Comparison of ENCODE assay signal across 1 cellular context in the genomic region with DNA sequence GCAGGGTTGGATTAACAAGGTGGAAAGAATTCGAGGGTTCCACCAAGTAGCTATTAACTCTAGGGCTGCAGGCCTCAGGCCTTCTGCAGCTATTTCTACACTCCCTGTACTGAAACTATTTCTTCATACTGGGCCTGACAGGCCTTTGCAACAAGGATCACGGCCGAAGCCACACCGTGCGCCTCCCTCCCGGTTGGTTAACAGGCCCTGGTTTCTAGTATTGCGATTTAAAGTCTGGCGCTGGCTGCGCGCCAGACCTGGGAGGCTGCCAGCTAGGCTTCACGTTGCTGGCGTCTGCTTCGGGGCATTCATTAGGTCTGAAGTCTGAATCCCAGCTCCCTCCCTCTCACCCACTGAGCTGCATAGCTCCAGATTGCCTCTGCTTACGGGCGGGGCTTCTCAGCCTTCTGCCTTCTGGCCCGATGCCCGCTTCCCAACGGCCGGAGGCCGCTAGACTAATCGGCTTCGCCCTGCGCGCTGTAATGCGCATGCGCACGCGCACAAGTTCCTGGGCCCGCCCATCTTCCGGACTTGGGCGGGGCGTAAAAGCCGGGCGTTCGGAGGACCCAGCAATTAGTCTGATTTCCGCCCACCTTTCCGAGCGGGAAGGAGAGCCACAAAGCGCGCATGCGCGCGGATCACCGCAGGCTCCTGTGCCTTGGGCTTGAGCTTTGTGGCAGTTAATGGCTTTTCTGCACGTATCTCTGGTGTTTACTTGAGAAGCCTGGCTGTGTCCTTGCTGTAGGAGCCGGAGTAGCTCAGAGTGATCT.
TF ChIP-seq lines count a peak whose summit lies in the region.

No MANE protein-coding gene starts in this region.

TF ChIP-seq in HepG2, 621 proteins besides CTCF, POLR2A, EP300 and RAD21 (continues in another document):
- peak; percentile 97 for TF ChIP-seq RBFOX2 (IDR thresholded peaks at IDR 0.05; ENCODE audit: low read depth, low read length)
- TF ChIP-seq MLLT10 (CRISPR knock-in tag; IDR thresholded peaks at IDR 0.05): 0 out of 2 replicates have a peak, but pooled peaks have one; percentile 73
- peak; percentile 75 for TF ChIP-seq HOXA5 (CRISPR knock-in tag; IDR thresholded peaks at IDR 0.05)
- TF ChIP-seq TEAD3 (CRISPR knock-in tag; optimal IDR thresholded peaks at IDR 0.05; ENCODE audit: borderline replicate concordance): peak; percentile 24
- peak; percentile 99 for TF ChIP-seq ZNF343 (CRISPR knock-in tag; IDR thresholded peaks at IDR 0.05)
- TF ChIP-seq CEBPB (IDR thresholded peaks at IDR 0.05; ENCODE audit: borderline replicate concordance, low read depth, low read length): peak; percentile 49; the same call in 1 of the 2 replicates
- 0 out of 2 replicates have a peak, but pooled peaks have one; percentile 17 for TF ChIP-seq RFX5 (IDR thresholded peaks at IDR 0.05; ENCODE audit: low read depth, low read length)
- TF ChIP-seq, protein P1, sequence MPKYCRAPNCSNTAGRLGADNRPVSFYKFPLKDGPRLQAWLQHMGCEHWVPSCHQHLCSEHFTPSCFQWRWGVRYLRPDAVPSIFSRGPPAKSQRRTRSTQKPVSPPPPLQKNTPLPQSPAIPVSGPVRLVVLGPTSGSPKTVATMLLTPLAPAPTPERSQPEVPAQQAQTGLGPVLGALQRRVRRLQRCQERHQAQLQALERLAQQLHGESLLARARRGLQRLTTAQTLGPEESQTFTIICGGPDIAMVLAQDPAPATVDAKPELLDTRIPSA (CRISPR knock-in tag; IDR thresholded peaks at IDR 0.05; ENCODE audit: borderline replicate concordance): 0 out of 2 replicates have a peak, but pooled peaks have one; percentile 67
- peak; percentile 63; the same call in 1 of the 2 replicates for TF ChIP-seq ZSCAN12 (CRISPR knock-in tag; IDR thresholded peaks at IDR 0.05)
- peak; percentile 87; the same call in 1 of the 2 replicates for TF ChIP-seq REPIN1 (CRISPR knock-in tag; IDR thresholded peaks at IDR 0.05; ENCODE audit: borderline replicate concordance, low read depth)
- TF ChIP-seq ZNF761 (CRISPR knock-in tag; conservative IDR thresholded peaks at IDR 0.05): peak; percentile 91
- TF ChIP-seq ZMYM2 (CRISPR knock-in tag; IDR thresholded peaks at IDR 0.05): 0 out of 2 replicates have a peak, but pooled peaks have one; percentile 52
- TF ChIP-seq, protein P2, sequence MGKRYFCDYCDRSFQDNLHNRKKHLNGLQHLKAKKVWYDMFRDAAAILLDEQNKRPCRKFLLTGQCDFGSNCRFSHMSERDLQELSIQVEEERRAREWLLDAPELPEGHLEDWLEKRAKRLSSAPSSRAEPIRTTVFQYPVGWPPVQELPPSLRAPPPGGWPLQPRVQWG (CRISPR knock-in tag; IDR thresholded peaks at IDR 0.05; ENCODE audit: borderline replicate concordance, low read depth): no peak
- TF ChIP-seq ZNF577 (CRISPR knock-in tag; IDR thresholded peaks at IDR 0.05; ENCODE audit: borderline replicate concordance, low read depth): peak; percentile 57; the same call in 1 of the 2 replicates
- TF ChIP-seq ZNF329 (CRISPR knock-in tag; IDR thresholded peaks at IDR 0.05; ENCODE audit: low read depth): no peak
- TF ChIP-seq NFE2L2 (IDR thresholded peaks at IDR 0.05; ENCODE audit: low read length): no peak
- TF ChIP-seq ZNF792 (CRISPR knock-in tag; IDR thresholded peaks at IDR 0.05): peak; percentile 39; the same call in 1 of the 2 replicates
- TF ChIP-seq CEBPG (CRISPR knock-in tag; IDR thresholded peaks at IDR 0.05): peak; percentile 6; the same call in 1 of the 2 replicates
- peak; percentile 9; the same call in 1 of the 2 replicates for TF ChIP-seq ZNF629 (CRISPR knock-in tag; conservative IDR thresholded peaks at IDR 0.05)
- no peak for TF ChIP-seq CBFB (CRISPR knock-in tag; IDR thresholded peaks at IDR 0.05)
- TF ChIP-seq, protein P3, sequence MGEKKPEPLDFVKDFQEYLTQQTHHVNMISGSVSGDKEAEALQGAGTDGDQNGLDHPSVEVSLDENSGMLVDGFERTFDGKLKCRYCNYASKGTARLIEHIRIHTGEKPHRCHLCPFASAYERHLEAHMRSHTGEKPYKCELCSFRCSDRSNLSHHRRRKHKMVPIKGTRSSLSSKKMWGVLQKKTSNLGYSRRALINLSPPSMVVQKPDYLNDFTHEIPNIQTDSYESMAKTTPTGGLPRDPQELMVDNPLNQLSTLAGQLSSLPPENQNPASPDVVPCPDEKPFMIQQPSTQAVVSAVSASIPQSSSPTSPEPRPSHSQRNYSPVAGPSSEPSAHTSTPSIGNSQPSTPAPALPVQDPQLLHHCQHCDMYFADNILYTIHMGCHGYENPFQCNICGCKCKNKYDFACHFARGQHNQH (CRISPR knock-in tag; IDR thresholded peaks at IDR 0.05): peak; percentile 84
- TF ChIP-seq ZNF263 (CRISPR knock-in tag; IDR thresholded peaks at IDR 0.05): no peak
- TF ChIP-seq ZNF564 (CRISPR knock-in tag; IDR thresholded peaks at IDR 0.05): 0 out of 2 replicates have a peak, but pooled peaks have one; percentile 47
- TF ChIP-seq ZC3H13 (CRISPR knock-in tag; IDR thresholded peaks at IDR 0.05): peak; percentile 71
- TF ChIP-seq TBX2 (CRISPR knock-in tag; IDR thresholded peaks at IDR 0.05; ENCODE audit: borderline replicate concordance): peak; percentile 44; the same call in 1 of the 2 replicates
- peak; percentile 51; the same call in 1 of the 2 replicates for TF ChIP-seq MIER2 (CRISPR knock-in tag; IDR thresholded peaks at IDR 0.05)
- peak; percentile 53 for TF ChIP-seq IKZF4 (CRISPR knock-in tag; IDR thresholded peaks at IDR 0.05; ENCODE audit: borderline replicate concordance, low read depth, not compliant biosample characterization)
- TF ChIP-seq, protein P4, sequence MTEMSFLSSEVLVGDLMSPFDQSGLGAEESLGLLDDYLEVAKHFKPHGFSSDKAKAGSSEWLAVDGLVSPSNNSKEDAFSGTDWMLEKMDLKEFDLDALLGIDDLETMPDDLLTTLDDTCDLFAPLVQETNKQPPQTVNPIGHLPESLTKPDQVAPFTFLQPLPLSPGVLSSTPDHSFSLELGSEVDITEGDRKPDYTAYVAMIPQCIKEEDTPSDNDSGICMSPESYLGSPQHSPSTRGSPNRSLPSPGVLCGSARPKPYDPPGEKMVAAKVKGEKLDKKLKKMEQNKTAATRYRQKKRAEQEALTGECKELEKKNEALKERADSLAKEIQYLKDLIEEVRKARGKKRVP (CRISPR knock-in tag; IDR thresholded peaks at IDR 0.05): peak in 1 of 2 experiments; percentile 4; a peak in 1 of 4 replicates
- TF ChIP-seq, protein P5, sequence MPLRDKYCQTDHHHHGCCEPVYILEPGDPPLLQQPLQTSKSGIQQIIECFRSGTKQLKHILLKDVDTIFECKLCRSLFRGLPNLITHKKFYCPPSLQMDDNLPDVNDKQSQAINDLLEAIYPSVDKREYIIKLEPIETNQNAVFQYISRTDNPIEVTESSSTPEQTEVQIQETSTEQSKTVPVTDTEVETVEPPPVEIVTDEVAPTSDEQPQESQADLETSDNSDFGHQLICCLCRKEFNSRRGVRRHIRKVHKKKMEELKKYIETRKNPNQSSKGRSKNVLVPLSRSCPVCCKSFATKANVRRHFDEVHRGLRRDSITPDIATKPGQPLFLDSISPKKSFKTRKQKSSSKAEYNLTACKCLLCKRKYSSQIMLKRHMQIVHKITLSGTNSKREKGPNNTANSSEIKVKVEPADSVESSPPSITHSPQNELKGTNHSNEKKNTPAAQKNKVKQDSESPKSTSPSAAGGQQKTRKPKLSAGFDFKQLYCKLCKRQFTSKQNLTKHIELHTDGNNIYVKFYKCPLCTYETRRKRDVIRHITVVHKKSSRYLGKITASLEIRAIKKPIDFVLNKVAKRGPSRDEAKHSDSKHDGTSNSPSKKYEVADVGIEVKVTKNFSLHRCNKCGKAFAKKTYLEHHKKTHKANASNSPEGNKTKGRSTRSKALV (CRISPR knock-in tag; IDR thresholded peaks at IDR 0.05): no peak; the same call in 1 of the 2 replicates
- TF ChIP-seq ZNF33B (CRISPR knock-in tag; IDR thresholded peaks at IDR 0.05): peak; percentile 30; the same call in 1 of the 2 replicates
- TF ChIP-seq, protein P6, sequence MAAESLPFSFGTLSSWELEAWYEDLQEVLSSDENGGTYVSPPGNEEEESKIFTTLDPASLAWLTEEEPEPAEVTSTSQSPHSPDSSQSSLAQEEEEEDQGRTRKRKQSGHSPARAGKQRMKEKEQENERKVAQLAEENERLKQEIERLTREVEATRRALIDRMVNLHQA (CRISPR knock-in tag; IDR thresholded peaks at IDR 0.05): no peak
- TF ChIP-seq, protein P7, sequence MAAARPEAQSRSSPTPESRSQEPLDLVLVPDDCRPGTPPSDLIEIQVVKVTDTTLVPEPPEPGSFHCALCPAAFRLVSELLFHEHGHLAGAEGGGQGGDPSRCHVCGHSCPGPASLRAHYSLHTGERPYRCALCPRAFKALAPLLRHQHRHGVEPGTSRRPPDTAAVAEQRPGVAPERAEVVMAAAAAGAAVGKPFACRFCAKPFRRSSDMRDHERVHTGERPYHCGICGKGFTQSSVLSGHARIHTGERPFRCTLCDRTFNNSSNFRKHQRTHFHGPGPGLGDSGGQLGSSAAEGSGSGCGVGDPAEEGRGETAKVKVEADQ (CRISPR knock-in tag; IDR thresholded peaks at IDR 0.05; ENCODE audit: borderline replicate concordance): peak; percentile 64; the same call in 1 of the 2 replicates
- TF ChIP-seq AGO1 (IDR thresholded peaks at IDR 0.05; ENCODE audit: low read depth, low read length, poor library complexity, severe bottlenecking): peak; percentile 88
- peak; percentile 48; the same call in 1 of the 2 replicates for TF ChIP-seq ERF (CRISPR knock-in tag; IDR thresholded peaks at IDR 0.05)
- no peak for TF ChIP-seq ZNF143 (CRISPR knock-in tag; IDR thresholded peaks at IDR 0.05)
- TF ChIP-seq PTBP1 (IDR thresholded peaks at IDR 0.05; ENCODE audit: low read depth, low read length, poor library complexity, severe bottlenecking): no peak
- 0 out of 2 replicates have a peak, but pooled peaks have one; percentile 26 for TF ChIP-seq GTF2F1 (IDR thresholded peaks at IDR 0.05; ENCODE audit: low read length)
- peak; percentile 66; the same call in 1 of the 2 replicates for TF ChIP-seq NFKB2 (CRISPR knock-in tag; IDR thresholded peaks at IDR 0.05; ENCODE audit: borderline replicate concordance)
- TF ChIP-seq SIX4 (CRISPR knock-in tag; IDR thresholded peaks at IDR 0.05): 0 out of 2 replicates have a peak, but pooled peaks have one; percentile 15
- TF ChIP-seq, protein P8, sequence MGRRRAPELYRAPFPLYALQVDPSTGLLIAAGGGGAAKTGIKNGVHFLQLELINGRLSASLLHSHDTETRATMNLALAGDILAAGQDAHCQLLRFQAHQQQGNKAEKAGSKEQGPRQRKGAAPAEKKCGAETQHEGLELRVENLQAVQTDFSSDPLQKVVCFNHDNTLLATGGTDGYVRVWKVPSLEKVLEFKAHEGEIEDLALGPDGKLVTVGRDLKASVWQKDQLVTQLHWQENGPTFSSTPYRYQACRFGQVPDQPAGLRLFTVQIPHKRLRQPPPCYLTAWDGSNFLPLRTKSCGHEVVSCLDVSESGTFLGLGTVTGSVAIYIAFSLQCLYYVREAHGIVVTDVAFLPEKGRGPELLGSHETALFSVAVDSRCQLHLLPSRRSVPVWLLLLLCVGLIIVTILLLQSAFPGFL (CRISPR knock-in tag; IDR thresholded peaks at IDR 0.05): 0 out of 2 replicates have a peak, but pooled peaks have one; percentile 74
- peak; percentile 84; the same call in 1 of the 2 replicates for TF ChIP-seq ZBTB3 (CRISPR knock-in tag; IDR thresholded peaks at IDR 0.05; ENCODE audit: borderline replicate concordance, low read depth)
- 0 out of 2 replicates have a peak, but pooled peaks have one; percentile 35 for TF ChIP-seq ZSCAN31 (CRISPR knock-in tag; IDR thresholded peaks at IDR 0.05; ENCODE audit: low read depth)
- no peak for TF ChIP-seq SRSF1 (optimal IDR thresholded peaks at IDR 0.05; ENCODE audit: low read depth, low read length)
- no peak for TF ChIP-seq HDAC6 (IDR thresholded peaks at IDR 0.05; ENCODE audit: low read depth, low read length)
- TF ChIP-seq ARNTL (CRISPR knock-in tag; IDR thresholded peaks at IDR 0.05): peak; percentile 60; the same call in 1 of the 2 replicates
- TF ChIP-seq ZNF709 (CRISPR knock-in tag; IDR thresholded peaks at IDR 0.05): no peak
- TF ChIP-seq, protein P9, sequence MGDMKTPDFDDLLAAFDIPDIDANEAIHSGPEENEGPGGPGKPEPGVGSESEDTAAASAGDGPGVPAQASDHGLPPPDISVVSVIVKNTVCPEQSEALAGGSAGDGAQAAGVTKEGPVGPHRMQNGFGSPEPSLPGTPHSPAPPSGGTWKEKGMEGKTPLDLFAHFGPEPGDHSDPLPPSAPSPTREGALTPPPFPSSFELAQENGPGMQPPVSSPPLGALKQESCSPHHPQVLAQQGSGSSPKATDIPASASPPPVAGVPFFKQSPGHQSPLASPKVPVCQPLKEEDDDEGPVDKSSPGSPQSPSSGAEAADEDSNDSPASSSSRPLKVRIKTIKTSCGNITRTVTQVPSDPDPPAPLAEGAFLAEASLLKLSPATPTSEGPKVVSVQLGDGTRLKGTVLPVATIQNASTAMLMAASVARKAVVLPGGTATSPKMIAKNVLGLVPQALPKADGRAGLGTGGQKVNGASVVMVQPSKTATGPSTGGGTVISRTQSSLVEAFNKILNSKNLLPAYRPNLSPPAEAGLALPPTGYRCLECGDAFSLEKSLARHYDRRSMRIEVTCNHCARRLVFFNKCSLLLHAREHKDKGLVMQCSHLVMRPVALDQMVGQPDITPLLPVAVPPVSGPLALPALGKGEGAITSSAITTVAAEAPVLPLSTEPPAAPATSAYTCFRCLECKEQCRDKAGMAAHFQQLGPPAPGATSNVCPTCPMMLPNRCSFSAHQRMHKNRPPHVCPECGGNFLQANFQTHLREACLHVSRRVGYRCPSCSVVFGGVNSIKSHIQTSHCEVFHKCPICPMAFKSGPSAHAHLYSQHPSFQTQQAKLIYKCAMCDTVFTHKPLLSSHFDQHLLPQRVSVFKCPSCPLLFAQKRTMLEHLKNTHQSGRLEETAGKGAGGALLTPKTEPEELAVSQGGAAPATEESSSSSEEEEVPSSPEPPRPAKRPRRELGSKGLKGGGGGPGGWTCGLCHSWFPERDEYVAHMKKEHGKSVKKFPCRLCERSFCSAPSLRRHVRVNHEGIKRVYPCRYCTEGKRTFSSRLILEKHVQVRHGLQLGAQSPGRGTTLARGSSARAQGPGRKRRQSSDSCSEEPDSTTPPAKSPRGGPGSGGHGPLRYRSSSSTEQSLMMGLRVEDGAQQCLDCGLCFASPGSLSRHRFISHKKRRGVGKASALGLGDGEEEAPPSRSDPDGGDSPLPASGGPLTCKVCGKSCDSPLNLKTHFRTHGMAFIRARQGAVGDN (CRISPR knock-in tag; IDR thresholded peaks at IDR 0.05): peak; percentile 90
- peak; percentile 83 for TF ChIP-seq MED1 (CRISPR knock-in tag; IDR thresholded peaks at IDR 0.05)
- TF ChIP-seq, protein P10, sequence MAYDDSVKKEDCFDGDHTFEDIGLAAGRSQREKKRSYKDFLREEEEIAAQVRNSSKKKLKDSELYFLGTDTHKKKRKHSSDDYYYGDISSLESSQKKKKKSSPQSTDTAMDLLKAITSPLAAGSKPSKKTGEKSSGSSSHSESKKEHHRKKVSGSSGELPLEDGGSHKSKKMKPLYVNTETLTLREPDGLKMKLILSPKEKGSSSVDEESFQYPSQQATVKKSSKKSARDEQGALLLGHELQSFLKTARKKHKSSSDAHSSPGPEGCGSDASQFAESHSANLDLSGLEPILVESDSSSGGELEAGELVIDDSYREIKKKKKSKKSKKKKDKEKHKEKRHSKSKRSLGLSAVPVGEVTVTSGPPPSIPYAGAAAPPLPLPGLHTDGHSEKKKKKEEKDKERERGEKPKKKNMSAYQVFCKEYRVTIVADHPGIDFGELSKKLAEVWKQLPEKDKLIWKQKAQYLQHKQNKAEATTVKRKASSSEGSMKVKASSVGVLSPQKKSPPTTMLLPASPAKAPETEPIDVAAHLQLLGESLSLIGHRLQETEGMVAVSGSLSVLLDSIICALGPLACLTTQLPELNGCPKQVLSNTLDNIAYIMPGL (CRISPR knock-in tag; IDR thresholded peaks at IDR 0.05; ENCODE audit: borderline replicate concordance in 1 of 2, low read depth in 1 of 2): peak; percentile 58 to 61; a peak in 2 of 4 replicates
- no peak for TF ChIP-seq ELF3 (CRISPR knock-in tag; IDR thresholded peaks at IDR 0.05)
- no peak for TF ChIP-seq MAFG (CRISPR knock-in tag; IDR thresholded peaks at IDR 0.05)
- no peak for TF ChIP-seq PRPF4 (IDR thresholded peaks at IDR 0.05; ENCODE audit: low read depth, low read length, poor library complexity, severe bottlenecking)
